In the genomic region with DNA sequence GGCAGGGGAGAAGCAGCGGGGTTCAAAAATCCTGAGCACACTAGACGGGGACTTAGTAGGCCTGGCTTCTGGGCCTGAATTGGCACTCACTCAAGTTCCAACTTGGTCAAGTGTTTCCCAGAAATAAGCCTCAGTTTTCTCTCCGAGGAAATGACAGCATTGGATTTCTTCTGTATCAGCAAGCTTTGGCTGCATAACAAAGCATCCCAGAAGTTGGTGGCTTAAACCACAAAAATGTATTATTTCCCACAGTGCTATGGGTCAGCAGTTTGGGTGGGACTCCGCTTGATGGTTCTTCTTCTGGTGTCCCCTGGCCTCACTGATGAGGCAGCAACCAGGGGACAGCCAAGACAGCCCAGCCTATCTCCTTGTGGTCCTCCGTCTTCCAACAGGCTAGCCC, we compare ENCODE assay signal across 22 cellular contexts. TPM values are rescaled to one million over a fixed set of nuclear protein-coding genes. Genes with fewer than 3 reads are reported as not detected.
DNase-seq lines count a peak whose midpoint lies in the region; ATAC-seq, FAIRE-seq and TF ChIP-seq lines count a peak whose summit lies in the region.
"Had no signal": no experiment of that assay in that cellular context is flagged by ENCODE, and none has a peak within 500 bp of the region (broad histone marks: within the 10 kb centered on the region; RNA-seq: fewer than 3 reads in every experiment).

No MANE protein-coding gene starts in this region.

- H3K9ac ChIP-seq in HepG2 (ENCODE audit: insufficient read depth, low read depth, low read length), result no peak overlapping the region
- H3K9ac ChIP-seq: GM23248, KMS-11 had no signal

- H3K27me3 ChIP-seq in HepG2 (ENCODE audit: control insufficient read depth in 1 of 2, insufficient read depth in 2 of 2, low read length in 2 of 2) (peaks cover 4 to 30% of the 10 kb centered on the region in 2 experiments; a peak in 4 of 5 replicates), right lobe of liver (no peaks in the 10 kb centered on the region)
- H3K27me3 ChIP-seq: SJCRH30 had no signal

- H3K4me3 Mint-ChIP-seq in T-helper 17 cell (peak overlapping the region; percentile 99), immature natural killer cell (peak overlapping the region in 3 of 5 donors; percentile 34 to 99 (median 98))
- no peak overlapping the region for H3K4me3 Mint-ChIP-seq in stimulated activated naive B cell treated with anti-CD40 and anti-IgM and Interleukin-4, amounts not matched to agents 10 μg/mL and 1 μg/mL and 100 μg/mL, for 72 hours

- TF ChIP-seq EP300 in HepG2 (IDR thresholded peaks at IDR 0.05; ENCODE audit: low read depth in 2 of 2, low read length in 2 of 2), result no peak
- no peak for TF ChIP-seq EP300 in HepG2 (CRISPR knock-in tag; IDR thresholded peaks at IDR 0.05; ENCODE audit: borderline replicate concordance)

- WGBS in HepG2 (ENCODE audit: low lambda C conversion rate), result 79% methylated on average over 5 of the region's 5 CpGs
- WGBS in right lobe of liver (ENCODE audit: insufficient coverage, low coverage, low lambda C conversion rate, missing lambda C conversion rate), result 93% methylated on average over 4 of the region's 5 CpGs

- no peaks in the 10 kb centered on the region for H3K79me2 ChIP-seq in HepG2 (ENCODE audit: insufficient read depth, low read length)

- H3K27ac Mint-ChIP-seq in T-helper 17 cell (no peak overlapping the region), immature natural killer cell (peak overlapping the region; percentile 93 to 100 (median 99))
- peak overlapping the region; percentile 51 for H3K27ac Mint-ChIP-seq in stimulated activated naive B cell treated with anti-CD40 and anti-IgM and Interleukin-4, amounts not matched to agents 10 μg/mL and 1 μg/mL and 100 μg/mL, for 72 hours

- DNase-seq in HepG2 (ENCODE audit: low spot score), result no peak
- no peak for DNase-seq in right lobe of liver
- DNase-seq in T-helper 17 cell, result no peak
- no peak for DNase-seq in immature natural killer cell
- DNase-seq in stimulated activated naive B cell treated with anti-CD40 and anti-IgM and Interleukin-4, amounts not matched to agents 10 μg/mL and 1 μg/mL and 100 μg/mL, for 72 hours, result no peak
- DNase-seq in NOMO-1 treated with DMSO at 0.1 percent for 48 hours (lab: John Stamatoyannopoulos, UW; ENCODE audit: unreplicated experiment), result no peak
- no peak for DNase-seq in NCI-H2029 treated with DMSO at 0.1 percent for 48 hours (lab: John Stamatoyannopoulos, UW)
- DNase-seq: DMS 273 treated with DMSO at 0.1 percent for 48 hours, GM23248, MV-4-11, NCI-H1694 treated with DMSO at 0.1 percent for 48 hours, NCI-H2107, NCI-H226, NCI-H524, NCI-H82, SJCRH30 had no signal

- no peak for FAIRE-seq in HepG2 (lab: Jason Lieb, UNC)
- FAIRE-seq: A204.1, G401.6 had no signal

- no peak overlapping the region for H2AFZ ChIP-seq in HepG2 (ENCODE audit: low read length)
- H2AFZ ChIP-seq: GM23248 had no signal

- intact Hi-C loops in HepG2 (cut with micrococcal nuclease; ENCODE audit: unreplicated experiment) (no loop called here), right lobe of liver (cut with DNase I) (no loop called here)

- no peak overlapping the region for H3K4me2 ChIP-seq in HepG2 (ENCODE audit: low read depth, low read length)
- H3K4me2 ChIP-seq: KMS-11 had no signal

- peaks cover 9% of the 10 kb centered on the region for H3K36me3 Mint-ChIP-seq in T-helper 17 cell (ENCODE audit: low read depth)
- H3K36me3 Mint-ChIP-seq in immature natural killer cell, result peaks cover 4 to 5% (median 4%) of the 10 kb centered on the region in 3 donors
- peaks cover 2 to 3% of the 10 kb centered on the region in 2 donors for H3K36me3 Mint-ChIP-seq in stimulated activated naive B cell treated with anti-CD40 and anti-IgM and Interleukin-4, amounts not matched to agents 10 μg/mL and 1 μg/mL and 100 μg/mL, for 72 hours

- peaks cover 37% of the 10 kb centered on the region for H3K4me1 Mint-ChIP-seq in T-helper 17 cell
- peaks cover 86 to 88% of the 10 kb centered on the region in 2 donors for H3K4me1 Mint-ChIP-seq in immature natural killer cell
- H3K4me1 Mint-ChIP-seq in stimulated activated naive B cell treated with anti-CD40 and anti-IgM and Interleukin-4, amounts not matched to agents 10 μg/mL and 1 μg/mL and 100 μg/mL, for 72 hours, result peaks cover 68 to 91% of the 10 kb centered on the region in 2 donors

- H3K4me3 ChIP-seq in HepG2 (replicated peaks in 1 of 3; ENCODE audit: insufficient read depth in 1 of 3, low read depth in 2 of 3, low read length in 3 of 3), result no peak overlapping the region
- no peak overlapping the region for H3K4me3 ChIP-seq in right lobe of liver
- H3K4me3 ChIP-seq: GM23248, SJCRH30 had no signal

- CTCF ChIA-PET in HepG2 (lab: Yijun Ruan, JAX; ENCODE audit: low intra/inter-chr PET ratio, low total read pairs), result no interaction called here

- no peak for TF ChIP-seq CTCF in HepG2 (CRISPR knock-in tag; IDR thresholded peaks at IDR 0.05)
- no peak for TF ChIP-seq CTCF in right lobe of liver (IDR thresholded peaks at IDR 0.05)

- ATAC-seq in HepG2, result no peak
- ATAC-seq in right lobe of liver, result no peak
- no peak for ATAC-seq in T-helper 17 cell
- no peak for ATAC-seq in stimulated activated naive B cell treated with anti-CD40 and anti-IgM and Interleukin-4, amounts not matched to agents 10 μg/mL and 1 μg/mL and 100 μg/mL, for 72 hours (replicated peaks)
- ATAC-seq in GM19397 (IDR thresholded peaks at IDR 0.05; ENCODE audit: unreplicated experiment), result no peak
- ATAC-seq: HCT116 had no signal

- H4K20me1 ChIP-seq in HepG2 (ENCODE audit: insufficient read depth, low read length), result no peaks in the 10 kb centered on the region

- no peak for TF ChIP-seq RAD21 in HepG2 (CRISPR knock-in tag; IDR thresholded peaks at IDR 0.05)

- no peaks in the 10 kb centered on the region for H3K27me3 Mint-ChIP-seq in T-helper 17 cell
- peaks cover 10 to 16% (median 15%) of the 10 kb centered on the region in 3 donors for H3K27me3 Mint-ChIP-seq in immature natural killer cell (ENCODE audit: low read depth in 3 of 3)
- no peaks in the 10 kb centered on the region for H3K27me3 Mint-ChIP-seq in stimulated activated naive B cell treated with anti-CD40 and anti-IgM and Interleukin-4, amounts not matched to agents 10 μg/mL and 1 μg/mL and 100 μg/mL, for 72 hours

- no peaks in the 10 kb centered on the region for H3K9me3 Mint-ChIP-seq in immature natural killer cell
- no peaks in the 10 kb centered on the region for H3K9me3 Mint-ChIP-seq in stimulated activated naive B cell treated with anti-CD40 and anti-IgM and Interleukin-4, amounts not matched to agents 10 μg/mL and 1 μg/mL and 100 μg/mL, for 72 hours

- in situ Hi-C loops in HepG2 (cut with HindIII; ENCODE audit: extremely low pct_ligation_motif_present, low pct_unique_long_range_greater_than_20kb), result no loop called here

- POLR2A ChIA-PET in HepG2 (lab: Yijun Ruan, JAX), result no interaction called here

- BruUV-seq in HepG2 (replicated peaks; lab: Mats Ljungman, UMichigan), result no TSS peak

- H3K27ac ChIP-seq in HepG2 (ENCODE audit: extremely low read length, insufficient read depth, low read length) (no peak overlapping the region), right lobe of liver (no peak overlapping the region)
- H3K27ac ChIP-seq: GM23248, KMS-11, SJCRH30 had no signal

- H3K9me3 ChIP-seq in HepG2 (ENCODE audit: low read length), result no peaks in the 10 kb centered on the region
- no peaks in the 10 kb centered on the region for H3K9me3 ChIP-seq in right lobe of liver
- no peaks in the 10 kb centered on the region for H3K9me3 ChIP-seq in T-helper 17 cell (ENCODE audit: control insufficient read depth, low read length, poor library complexity, severe bottlenecking)
- H3K9me3 ChIP-seq: SJCRH30 had no signal

- no peaks in the 10 kb centered on the region; the same call in 1 of the 2 replicates for H3K4me1 ChIP-seq in HepG2 (ENCODE audit: insufficient read depth, low read length)
- H3K4me1 ChIP-seq in right lobe of liver, result no peaks in the 10 kb centered on the region
- H3K4me1 ChIP-seq: SJCRH30 had no signal

- TF ChIP-seq POLR2A in HepG2 (IDR thresholded peaks at IDR 0.05; ENCODE audit: insufficient read depth in 1 of 2, low read depth in 2 of 2, low read length in 2 of 2), result no peak
- no peak for TF ChIP-seq POLR2A in right lobe of liver (IDR thresholded peaks at IDR 0.05)

- H3K36me3 ChIP-seq in HepG2 (replicated peaks in 1 of 2; ENCODE audit: control insufficient read depth in 1 of 2, insufficient read depth in 2 of 2, low read length in 2 of 2) (no peaks in the 10 kb centered on the region), right lobe of liver (no peaks in the 10 kb centered on the region)
- H3K36me3 ChIP-seq: SJCRH30 had no signal

RNA-seq across cellular contexts. Expression of gene CYTH4, which starts 1.6 kb away (rescaled TPM):
- total RNA-seq in HepG2 (2016; rRNA removed; fragmentation: Illumina TruSeq; extraction: Trizol) (not detected in 2 replicates), right lobe of liver (10 to 100 TPM in 1 of 6 experiments, 1 to 10 TPM in 5; 2.9 to 12.8 (median 4.0) TPM), T-helper 17 cell (10 to 100 TPM; 89.5 to 98.7 TPM)
- not detected in 2 replicates for total RNA-seq in HepG2 (2016; cell fraction: cytosol; rRNA removed; fragmentation: Illumina TruSeq; extraction: Trizol; ENCODE audit: low read depth)
- not detected in 2 replicates for total RNA-seq in HepG2 (2016; cell fraction: insoluble cytoplasmic fraction; rRNA removed; fragmentation: Illumina TruSeq; extraction: Trizol)
- not detected in 2 replicates for total RNA-seq in HepG2 (2016; cell fraction: membrane; rRNA removed; fragmentation: Illumina TruSeq; extraction: Trizol)
- not detected in 2 replicates for total RNA-seq in HepG2 (2016; cell fraction: nucleus; rRNA removed; fragmentation: Illumina TruSeq; extraction: Trizol)
- polyA plus RNA-seq in HepG2 (2011; rRNA removed) (not detected in 2 replicates), immature natural killer cell (10 to 100 TPM; 42.5 to 95.4 (median 54.1) TPM)
- 0.01 and 0.03 TPM in 2 replicates for polyA plus RNA-seq in HepG2 (2011; cell fraction: cytosol; rRNA removed)
- polyA plus RNA-seq in HepG2 (2011; cell fraction: nucleus; rRNA removed), result 0.05 and 0.11 TPM in 2 replicates
- polyA plus RNA-seq in HepG2 (2012), result not detected in 2 replicates
- polyA plus RNA-seq in HepG2 (2016; cell fraction: cytosol; fragmentation: Illumina TruSeq; extraction: Trizol; ENCODE audit: low read depth), result not detected in 2 replicates
- not detected in 2 replicates for polyA plus RNA-seq in HepG2 (2016; cell fraction: insoluble cytoplasmic fraction; fragmentation: Illumina TruSeq; extraction: Trizol; ENCODE audit: low read depth)
- not detected in 2 replicates for polyA plus RNA-seq in HepG2 (2016; cell fraction: membrane; fragmentation: Illumina TruSeq; extraction: Trizol; ENCODE audit: low read depth)
- polyA plus RNA-seq in HepG2 (2016; cell fraction: nucleus; fragmentation: Illumina TruSeq; extraction: Trizol; ENCODE audit: insufficient read depth, low read depth), result not detected in 2 replicates
- not detected in 2 replicates for polyA minus RNA-seq in HepG2 (2011; rRNA and poly(A)+ RNA removed; ENCODE audit: low replicate concordance)
- polyA minus RNA-seq in HepG2 (2011; cell fraction: cytosol; rRNA and poly(A)+ RNA removed), result not detected in 2 replicates
- not detected in 2 replicates for polyA minus RNA-seq in HepG2 (2011; cell fraction: nucleus; rRNA and poly(A)+ RNA removed)
- total RNA-seq: GM23248, SJCRH30 had no signal
- polyA plus RNA-seq: BJ, GM23248 had no signal

RNA-seq across cellular contexts. Expression of gene RAC2, which starts 36.6 kb away (rescaled TPM):
- not detected in 2 replicates for total RNA-seq in HepG2 (2016; rRNA removed; fragmentation: Illumina TruSeq; extraction: Trizol)
- 0.18 TPM in 1 of 2 replicates, not detected in the other for total RNA-seq in HepG2 (2016; cell fraction: cytosol; rRNA removed; fragmentation: Illumina TruSeq; extraction: Trizol; ENCODE audit: low read depth)
- not detected in 2 replicates for total RNA-seq in HepG2 (2016; cell fraction: insoluble cytoplasmic fraction; rRNA removed; fragmentation: Illumina TruSeq; extraction: Trizol)
- total RNA-seq in HepG2 (2016; cell fraction: membrane; rRNA removed; fragmentation: Illumina TruSeq; extraction: Trizol), result 0.28 TPM in 1 of 2 replicates, not detected in the other
- total RNA-seq in HepG2 (2016; cell fraction: nucleus; rRNA removed; fragmentation: Illumina TruSeq; extraction: Trizol), result not detected in 2 replicates
- 0.73 and 0.86 TPM in 2 replicates for polyA plus RNA-seq in HepG2 (2011; rRNA removed)
- 0.35 and 0.56 TPM in 2 replicates for polyA plus RNA-seq in HepG2 (2011; cell fraction: cytosol; rRNA removed)
- polyA plus RNA-seq in HepG2 (2011; cell fraction: nucleus; rRNA removed), result 0.61 and 0.68 TPM in 2 replicates
- 0.39 TPM in 1 of 2 replicates, not detected in the other for polyA plus RNA-seq in HepG2 (2012)
- 0.14 and 0.26 TPM in 2 replicates for polyA plus RNA-seq in HepG2 (2016; cell fraction: cytosol; fragmentation: Illumina TruSeq; extraction: Trizol; ENCODE audit: low read depth)
- 0.21 TPM in 1 of 2 replicates, not detected in the other for polyA plus RNA-seq in HepG2 (2016; cell fraction: insoluble cytoplasmic fraction; fragmentation: Illumina TruSeq; extraction: Trizol; ENCODE audit: low read depth)
- polyA plus RNA-seq in HepG2 (2016; cell fraction: membrane; fragmentation: Illumina TruSeq; extraction: Trizol; ENCODE audit: low read depth), result 0.16 and 0.20 TPM in 2 replicates
- 0.45 TPM in 1 of 2 replicates, not detected in the other for polyA plus RNA-seq in HepG2 (2016; cell fraction: nucleus; fragmentation: Illumina TruSeq; extraction: Trizol; ENCODE audit: insufficient read depth, low read depth)
- polyA minus RNA-seq in HepG2 (2011; rRNA and poly(A)+ RNA removed; ENCODE audit: low replicate concordance), result 0.64 and 2.0 TPM in 2 replicates
- polyA minus RNA-seq in HepG2 (2011; cell fraction: cytosol; rRNA and poly(A)+ RNA removed), result not detected in 2 replicates
- 0.37 TPM in 1 of 2 replicates, not detected in the other for polyA minus RNA-seq in HepG2 (2011; cell fraction: nucleus; rRNA and poly(A)+ RNA removed)
- 10 to 100 TPM in 1 of 6 experiments, 1 to 10 TPM in 5; 3.4 to 12.9 (median 6.5) TPM for total RNA-seq in right lobe of liver
- total RNA-seq in T-helper 17 cell, result 100 to 1,000 TPM; 297 to 478 TPM
- 1,000 to 10,000 TPM in 2 of 3 donors, 100 to 1,000 TPM in 1; 962 to 1,843 (median 1,262) TPM for polyA plus RNA-seq in immature natural killer cell
- total RNA-seq: SJCRH30 had no signal

Comparison
In these comparisons a context has a peak if more than half of its experiments do, and no peak if none do; other contexts are left out.
1. H3K4me3 Mint-ChIP-seq: peak in T-helper 17 cell (single experiment) and immature natural killer cell (3 of 5); none in stimulated activated naive B cell treated with anti-CD40 and anti-IgM and Interleukin-4, amounts not matched to agents 10 μg/mL and 1 μg/mL and 100 μg/mL, for 72 hours (0 of 2).
2. RNA of gene CYTH4, which starts 1.6 kb away (total RNA-seq): 89.5 to 98.7 TPM in T-helper 17 cell; 2.9 to 12.8 TPM in right lobe of liver and not detected in HepG2; every median in the first group is over 4 times any median in the second.
3. RNA of gene RAC2, which starts 36.6 kb away (total RNA-seq): 297 to 478 TPM in T-helper 17 cell; 3.4 to 12.9 TPM in right lobe of liver and 0.18 to 0.28 TPM in HepG2; every median in the first group is over 10 times any median in the second.